In the genomic region with DNA sequence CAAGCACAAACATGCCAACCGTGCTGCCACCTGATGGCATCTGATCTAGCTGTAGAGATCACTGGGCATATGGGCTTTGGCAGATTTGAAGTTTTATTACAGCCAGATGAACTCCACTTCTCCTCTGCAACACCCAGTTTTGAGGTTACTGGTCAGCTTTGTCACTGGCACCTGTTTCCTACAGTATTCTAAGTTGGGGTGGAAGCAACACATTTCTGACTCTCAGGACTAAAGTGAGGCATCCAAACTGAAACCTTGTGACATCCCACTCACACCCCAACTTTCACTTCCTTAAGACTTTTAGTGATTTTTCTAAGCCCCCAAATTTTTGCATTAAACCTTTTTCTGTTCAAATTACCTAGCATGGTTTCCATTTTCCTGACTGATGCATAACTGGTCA, we compare ENCODE assay signal across 14 cellular contexts.
A peak's percentile ranks its signal among the peaks of the same experiment; 100 is the strongest.
DNase-seq lines count a peak whose midpoint lies in the region; ATAC-seq, FAIRE-seq and TF ChIP-seq lines count a peak whose summit lies in the region.
"Had no signal": no experiment of that assay in that cellular context is flagged by ENCODE, and none has a peak within 500 bp of the region (broad histone marks: within the 10 kb centered on the region; RNA-seq: fewer than 3 reads in every experiment).

No MANE protein-coding gene starts in this region.

- H3K4me3 Mint-ChIP-seq in naive thymus-derived CD8-positive, alpha-beta T cell = no peak overlapping the region
- H3K4me3 Mint-ChIP-seq: activated CD4-positive, alpha-beta memory T cell treated with anti-CD3 and anti-CD28 coated beads for 36 hours; immature natural killer cell had no signal

- POLR2A ChIA-PET in naive thymus-derived CD8-positive, alpha-beta T cell (lab: Charles Lee) = no interaction called here

- H3K36me3 Mint-ChIP-seq in naive thymus-derived CD8-positive, alpha-beta T cell = no peaks in the 10 kb centered on the region
- H3K36me3 Mint-ChIP-seq: activated CD4-positive, alpha-beta memory T cell treated with anti-CD3 and anti-CD28 coated beads for 36 hours; immature natural killer cell had no signal

- no peaks in the 10 kb centered on the region for H3K4me1 Mint-ChIP-seq in naive thymus-derived CD8-positive, alpha-beta T cell
- H3K4me1 Mint-ChIP-seq: immature natural killer cell had no signal

- FAIRE-seq in GM12891 (lab: Jason Lieb, UNC) = no peak

- ATAC-seq in GM19395 (IDR thresholded peaks at IDR 0.05; ENCODE audit: unreplicated experiment) = peak; percentile 96
- peak; percentile 78 for ATAC-seq in HG02763 (IDR thresholded peaks at IDR 0.05; ENCODE audit: unreplicated experiment)
- ATAC-seq in HG03457 (IDR thresholded peaks at IDR 0.05; ENCODE audit: unreplicated experiment) = peak; percentile 87
- no peak for ATAC-seq in naive thymus-derived CD8-positive, alpha-beta T cell
- ATAC-seq: sciatic nerve had no signal

- no peaks in the 10 kb centered on the region for H3K27me3 Mint-ChIP-seq in naive thymus-derived CD8-positive, alpha-beta T cell
- H3K27me3 Mint-ChIP-seq: activated CD4-positive, alpha-beta memory T cell treated with anti-CD3 and anti-CD28 coated beads for 36 hours had no signal

- H3K9me3 Mint-ChIP-seq in naive thymus-derived CD8-positive, alpha-beta T cell = peaks cover 0 to 7% (median 0%) of the 10 kb centered on the region in 9 donors

- 86 to 97% methylated on average over 1 of the region's 1 CpG for WGBS in lower leg skin, 2 donors

- intact Hi-C loops in lower leg skin (cut with DNase I; ENCODE audit: low total_unique reads) = no loop called here

- TF ChIP-seq POLR2A in GM12891 (IDR thresholded peaks at IDR 0.05; ENCODE audit: low read depth, low read length) = no peak
- TF ChIP-seq POLR2A in lower leg skin (IDR thresholded peaks at IDR 0.05) = no peak

- no peak overlapping the region for H3K27ac Mint-ChIP-seq in naive thymus-derived CD8-positive, alpha-beta T cell
- H3K27ac Mint-ChIP-seq: activated CD4-positive, alpha-beta memory T cell treated with anti-CD3 and anti-CD28 coated beads for 36 hours; immature natural killer cell had no signal

- no peak overlapping the region for H3K4me3 ChIP-seq in lower leg skin (ENCODE audit: low read depth, poor library complexity, severe bottlenecking)
- H3K4me3 ChIP-seq: tibial artery had no signal

- DNase-seq in GM12891 (ENCODE audit: insufficient read length, low spot score) (peak; percentile 19), lower leg skin (ENCODE audit: low spot score in 2 of 2) (no peak), C1 segment of cervical spinal cord (lab: John Stamatoyannopoulos, UW) (no peak)
- no peak for DNase-seq in stimulated activated CD4-positive, alpha-beta T cell treated with anti-CD3 and anti-CD28 coated beads, Interleukin-15, amount 100 ng/mL, for 24 hours
- DNase-seq in naive thymus-derived CD8-positive, alpha-beta T cell = no peak
- DNase-seq: activated CD4-positive, alpha-beta memory T cell treated with anti-CD3 and anti-CD28 coated beads for 36 hours; DMS79; immature natural killer cell; NCI-H1694 treated with DMSO at 0.1 percent for 48 hours; tibial artery had no signal

- no peak for TF ChIP-seq CTCF in lower leg skin (IDR thresholded peaks at IDR 0.05)

TF ChIP-seq in GM12891, 5 proteins besides CTCF, POLR2A, EP300 and RAD21:
- TF ChIP-seq POU2F2 (IDR thresholded peaks at IDR 0.05; ENCODE audit: low read depth, low read length) = no peak
- no peak for TF ChIP-seq TAF1 (IDR thresholded peaks at IDR 0.05; ENCODE audit: low read depth, low read length)
- TF ChIP-seq PAX5 (IDR thresholded peaks at IDR 0.05; ENCODE audit: insufficient read depth, low read length, severe bottlenecking) = no peak
- no peak for TF ChIP-seq POLR2AphosphoS5 (IDR thresholded peaks at IDR 0.05; ENCODE audit: low read depth, low read length)
- peak; percentile 94 for TF ChIP-seq SPI1 (IDR thresholded peaks at IDR 0.05; ENCODE audit: low read depth, low read length)

Comparison
In these comparisons a context has a peak if more than half of its experiments do, and no peak if none do; other contexts are left out.
1. ATAC-seq: peak in GM19395 (single experiment), HG02763 (single experiment) and HG03457 (single experiment); none in naive thymus-derived CD8-positive, alpha-beta T cell (0 of 2).